22 cellular contexts compared by ENCODE assay signal in the genomic region with DNA sequence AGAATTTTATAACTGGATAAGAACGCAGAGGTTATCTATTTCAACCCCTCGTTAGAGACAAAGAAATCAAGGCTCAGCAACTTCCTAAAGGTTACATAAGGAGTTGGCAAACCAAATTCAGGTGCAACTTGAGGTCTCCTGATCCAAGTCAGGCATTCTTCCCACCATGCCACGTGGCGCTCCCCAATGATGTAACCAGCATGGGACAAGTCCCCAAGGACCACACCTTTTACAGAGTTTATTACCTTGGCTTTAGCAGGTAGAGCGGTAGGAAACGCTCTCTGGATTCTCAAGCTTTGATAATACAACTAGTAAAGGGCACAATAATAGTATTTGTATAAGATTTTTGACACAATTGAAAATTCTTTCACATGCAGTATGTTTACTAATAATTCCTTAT. TPM values are rescaled to one million over a fixed set of nuclear protein-coding genes. Genes with fewer than 3 reads are reported as not detected.
DNase-seq lines count a peak whose midpoint lies in the region; ATAC-seq, FAIRE-seq and TF ChIP-seq lines count a peak whose summit lies in the region.
"Had no signal": no experiment of that assay in that cellular context is flagged by ENCODE, and none has a peak within 500 bp of the region (broad histone marks: within the 10 kb centered on the region; RNA-seq: fewer than 3 reads in every experiment).

No MANE protein-coding gene starts in this region.

- POLR2A ChIA-PET in H1 (lab: Charles Lee; ENCODE audit: partially characterized antibody), result no interaction called here

- H2BK12ac ChIP-seq in H1 (ENCODE audit: low read depth, low read length), result no peak overlapping the region
- no peak overlapping the region for H2BK12ac ChIP-seq in mesenchymal stem cell (ENCODE audit: low read length in 2 of 2)

- H3K36me3 ChIP-seq in H1 (ENCODE audit: control insufficient read depth in 2 of 4, insufficient read depth in 4 of 4, low read length in 3 of 4) (no peaks in the 10 kb centered on the region), mesenchymal stem cell (ENCODE audit: control insufficient read depth in 1 of 2, insufficient read depth in 2 of 2, low read depth in 1 of 2, low read length in 2 of 2) (no peaks in the 10 kb centered on the region)
- H3K36me3 ChIP-seq: BLaER1 treated with 17β-estradiol and CSF1 and Interleukin-3, amounts not matched to agents 10 nM and 100 nM had no signal

- H3K4me1 ChIP-seq in H1 (replicated peaks in 1 of 4; ENCODE audit: control insufficient read depth in 3 of 4, insufficient read depth in 4 of 4, low read length in 3 of 4) (peaks cover 0 to 4% (median 2%) of the 10 kb centered on the region in 4 experiments; a peak in 4 of 7 replicates), mesenchymal stem cell (ENCODE audit: control insufficient read depth, insufficient read depth, low read depth, low read length) (peaks cover 5% of the 10 kb centered on the region)

- no peak overlapping the region for H3K56ac ChIP-seq in H1 (replicated peaks; ENCODE audit: insufficient read length, low read depth, low read length)

- no peak overlapping the region for H3K4me2 ChIP-seq in H1 (ENCODE audit: insufficient read depth in 1 of 2, low read depth in 2 of 2, low read length in 2 of 2)
- no peak overlapping the region for H3K4me2 ChIP-seq in mesenchymal stem cell (ENCODE audit: low read length, poor library complexity, severe bottlenecking)
- H3K4me2 ChIP-seq: BLaER1 treated with 17β-estradiol and CSF1 and Interleukin-3, amounts not matched to agents 10 nM and 100 nM had no signal

- CTCF ChIA-PET in H1 (lab: Charles Lee; ENCODE audit: partially characterized antibody), result interaction anchor here (1.7 to 1.8 kb wide), 2 partner anchors 73 to 82 kb away, joined by 4 to 6 read pairs; no protein-coding TSS in a partner anchor

- no peaks in the 10 kb centered on the region for H3K9me3 ChIP-seq in H1 (ENCODE audit: insufficient read depth in 2 of 2, low read depth in 1 of 2, low read length in 1 of 2)
- no peaks in the 10 kb centered on the region for H3K9me3 ChIP-seq in mesenchymal stem cell (ENCODE audit: control insufficient read depth, low read length)
- H3K9me3 ChIP-seq: BLaER1 treated with 17β-estradiol and CSF1 and Interleukin-3, amounts not matched to agents 10 nM and 100 nM; Caco-2 had no signal

- TF ChIP-seq CTCF in C4-2B (conservative IDR thresholded peaks at IDR 0.05), result no peak
- no peak for TF ChIP-seq CTCF in H1 (IDR thresholded peaks at IDR 0.05; ENCODE audit: control extremely low read depth in 1 of 3, insufficient read depth in 1 of 3, low read depth in 1 of 3, low read length in 3 of 3)

- DNase-seq in DMS79 (lab: John Stamatoyannopoulos, UW), result peak; percentile 24
- DNase-seq in NCI-H69 (lab: John Stamatoyannopoulos, UW), result peak; percentile 85
- DNase-seq in H1 (ENCODE audit: low read depth in 1 of 2, low spot score in 2 of 2), result no peak
- no peak for DNase-seq in activated CD4-positive, CD25-positive, alpha-beta regulatory T cell (lab: John Stamatoyannopoulos, UW)
- no peak for DNase-seq in mesenchymal stem cell
- no peak for DNase-seq in pons (ENCODE audit: low spot score)
- DNase-seq: AML-193; Caco-2; CD8-positive, alpha-beta T cell; H9; KBM-7; MV-4-11; NCI-H1105; NCI-H1436 treated with DMSO at 0.1 percent for 48 hours; NCI-H2029 treated with DMSO at 0.1 percent for 48 hours; NCI-H524 treated with DMSO at 0.1 percent for 48 hours; SIG-M5 had no signal

- H2AFZ ChIP-seq in H1 (ENCODE audit: low read length) (0 out of 2 replicates have a peak overlapping the region, but pooled peaks have one; percentile 14), mesenchymal stem cell (ENCODE audit: low read depth, low read length) (no peak overlapping the region)

- no peak for FAIRE-seq in H1 (lab: Jason Lieb, UNC)
- FAIRE-seq: A204.1 had no signal

- WGBS in H1 (ENCODE audit: extremely low coverage in 1 of 2, insufficient coverage in 1 of 2, insufficient read length in 1 of 2, insufficient replicate concordance in 2 of 2, low coverage in 1 of 2, low lambda C conversion rate in 2 of 2, missing lambda C conversion rate in 1 of 2), 2 experiments, result 90% methylated on average over 6 of the region's 6 CpGs; no CpG with 5 or more reads in 1 of the 2 experiments
- WGBS in mesenchymal stem cell, result 93% methylated on average over 5 of the region's 6 CpGs

- H3K79me1 ChIP-seq in H1 (ENCODE audit: low read depth, low read length) (no peaks in the 10 kb centered on the region), mesenchymal stem cell (replicated peaks; ENCODE audit: low read length, poor library complexity, severe bottlenecking) (no peaks in the 10 kb centered on the region)

- H4K91ac ChIP-seq in H1 (replicated peaks; ENCODE audit: insufficient read length, low read length) (no peak overlapping the region), mesenchymal stem cell (ENCODE audit: low read length) (no peak overlapping the region)

- no peak for TF ChIP-seq EP300 in H1 (IDR thresholded peaks at IDR 0.05; ENCODE audit: borderline replicate concordance in 1 of 2, low read depth in 2 of 2, low read length in 2 of 2)

- no peak overlapping the region for H2BK5ac ChIP-seq in H1 (ENCODE audit: low read depth, low read length)
- H2BK5ac ChIP-seq in mesenchymal stem cell (ENCODE audit: low read depth, low read length, poor library complexity, severe bottlenecking), result no peak overlapping the region

- no peaks in the 10 kb centered on the region for H3K79me2 ChIP-seq in H1 (ENCODE audit: control insufficient read depth in 1 of 2, insufficient read depth in 2 of 2, low read length in 2 of 2)

- TF ChIP-seq POLR2A in H1 (IDR thresholded peaks at IDR 0.05; ENCODE audit: control extremely low read depth in 1 of 2, low read depth in 2 of 2, low read length in 2 of 2), result no peak

- H2AK5ac ChIP-seq in H1 (ENCODE audit: low read depth, low read length), result no peak overlapping the region
- H2AK5ac ChIP-seq in mesenchymal stem cell (ENCODE audit: low read length, severe bottlenecking), result no peak overlapping the region

- H3K23me2 ChIP-seq in H1 (ENCODE audit: low read depth, low read length), result no peaks in the 10 kb centered on the region

- no peak overlapping the region for H3K4me3 ChIP-seq in H1 (ENCODE audit: extremely low read depth in 1 of 4, insufficient read depth in 2 of 4, low read depth in 3 of 4, low read length in 4 of 4)
- H3K4me3 ChIP-seq in mesenchymal stem cell (ENCODE audit: insufficient read depth in 1 of 2, low read depth in 1 of 2, low read length in 2 of 2), result no peak overlapping the region
- H3K4me3 ChIP-seq: BLaER1 treated with 17β-estradiol and CSF1 and Interleukin-3, amounts not matched to agents 10 nM and 100 nM; SK-N-MC had no signal

- H3K4ac ChIP-seq in H1 (replicated peaks; ENCODE audit: insufficient read length, low read depth, low read length) (no peak overlapping the region), mesenchymal stem cell (ENCODE audit: low read depth in 1 of 2, low read length in 2 of 2) (no peak overlapping the region)

- H3K23ac ChIP-seq in H1 (ENCODE audit: insufficient read length) (no peak overlapping the region), mesenchymal stem cell (ENCODE audit: low read length in 2 of 2) (no peak overlapping the region)

- TF ChIP-seq RAD21 in H1 (IDR thresholded peaks at IDR 0.05 in 1 of 2, conservative IDR thresholded peaks at IDR 0.05 in 1 of 2; ENCODE audit: low read depth in 2 of 2, low read length in 2 of 2), result no peak

- no peaks in the 10 kb centered on the region for H3K27me3 ChIP-seq in H1 (replicated peaks in 1 of 4; ENCODE audit: control insufficient read depth in 3 of 4, extremely low read depth in 1 of 4, insufficient read depth in 3 of 4, low read length in 3 of 4)
- no peaks in the 10 kb centered on the region for H3K27me3 ChIP-seq in mesenchymal stem cell (ENCODE audit: control insufficient read depth in 1 of 2, insufficient read depth in 1 of 2, low read length in 2 of 2)
- H3K27me3 ChIP-seq: BLaER1 treated with 17β-estradiol and CSF1 and Interleukin-3, amounts not matched to agents 10 nM and 100 nM had no signal

- H3K18ac ChIP-seq in H1 (ENCODE audit: extremely low read depth, low read length) (no peak overlapping the region), mesenchymal stem cell (ENCODE audit: low read depth in 1 of 2, low read length in 2 of 2) (no peak overlapping the region)

- H2BK15ac ChIP-seq in H1 (ENCODE audit: low read length) (no peak overlapping the region), mesenchymal stem cell (ENCODE audit: low read depth, poor library complexity, severe bottlenecking) (no peak overlapping the region)

- H2BK120ac ChIP-seq in H1 (replicated peaks; ENCODE audit: low read depth, low read length) (no peak overlapping the region), mesenchymal stem cell (ENCODE audit: low read depth, low read length) (no peak overlapping the region)

- no peak for ATAC-seq in GM19467 (IDR thresholded peaks at IDR 0.05; ENCODE audit: unreplicated experiment)
- ATAC-seq: CD8-positive, alpha-beta T cell had no signal

- H3K27ac ChIP-seq in C4-2B, result peak overlapping the region; percentile 34; the same call in 1 of the 2 replicates
- no peak overlapping the region for H3K27ac ChIP-seq in H1 (ENCODE audit: low read depth, low read length)
- H3K27ac ChIP-seq in mesenchymal stem cell (ENCODE audit: low read length, poor library complexity, severe bottlenecking), result no peak overlapping the region
- H3K27ac ChIP-seq: BLaER1 treated with 17β-estradiol and CSF1 and Interleukin-3, amounts not matched to agents 10 nM and 100 nM; SK-N-MC had no signal

- no peak overlapping the region for H3K14ac ChIP-seq in H1 (ENCODE audit: insufficient read length)
- no peak overlapping the region for H3K14ac ChIP-seq in mesenchymal stem cell (ENCODE audit: low read length in 2 of 2)

- no peak overlapping the region for H4K5ac ChIP-seq in H1 (ENCODE audit: insufficient read length, low read depth, low read length)

- H2BK20ac ChIP-seq in H1 (ENCODE audit: low read length), result no peak overlapping the region

- H4K8ac ChIP-seq in H1 (ENCODE audit: extremely low read depth, insufficient read depth, low read length), result no peak overlapping the region
- H4K8ac ChIP-seq in mesenchymal stem cell (ENCODE audit: low read length), result no peak overlapping the region

- no peaks in the 10 kb centered on the region for H4K20me1 ChIP-seq in H1 (replicated peaks in 1 of 2; ENCODE audit: control insufficient read depth in 1 of 2, insufficient read depth in 2 of 2, low read length in 2 of 2)
- H4K20me1 ChIP-seq: BLaER1 treated with 17β-estradiol and CSF1 and Interleukin-3, amounts not matched to agents 10 nM and 100 nM had no signal

- H3K9ac ChIP-seq in H1 (replicated peaks in 1 of 4; ENCODE audit: extremely low read depth in 1 of 4, low read depth in 3 of 4, low read length in 3 of 4), result no peak overlapping the region
- H3K9ac ChIP-seq in mesenchymal stem cell (ENCODE audit: low read length), result no peak overlapping the region
- H3K9ac ChIP-seq: BLaER1 treated with 17β-estradiol and CSF1 and Interleukin-3, amounts not matched to agents 10 nM and 100 nM had no signal

RNA-seq across cellular contexts. Expression of a gene that starts 26.7 kb away (rescaled TPM):
- 22.7 and 23.4 TPM in 2 replicates for total RNA-seq in H1 (2021; fragmentation: NEBNext Ultra II Directional; extraction: Animal tissue kit (Norgen Biotek cat#: 25700))
- 10.7 and 11.2 TPM in 2 replicates for polyA plus RNA-seq in H1 (2011; rRNA removed)
- polyA plus RNA-seq in H1 (2011; cell fraction: cytosol; rRNA removed), result 15.0 TPM
- 14.3 TPM for polyA plus RNA-seq in H1 (2011; cell fraction: nucleus; rRNA removed)
- 11.4 to 22.1 TPM (median 14.0 TPM) in 4 replicates for polyA plus RNA-seq in H1 (2012, experiment 1 of 2)
- polyA plus RNA-seq in H1 (2012, experiment 2 of 2), result 1.6 TPM
- polyA plus RNA-seq in H1 (2013, experiment 1 of 2), result 10.0 TPM
- 9.3 TPM for polyA plus RNA-seq in H1 (2013, experiment 2 of 2)
- polyA minus RNA-seq in H1 (2011; rRNA and poly(A)+ RNA removed), result 30.8 and 33.7 TPM in 2 replicates
- polyA minus RNA-seq in H1 (2011; cell fraction: cytosol; rRNA and poly(A)+ RNA removed), result 9.6 TPM
- polyA minus RNA-seq in H1 (2011; cell fraction: nucleus; rRNA and poly(A)+ RNA removed), result 32.3 TPM
- polyA plus RNA-seq in mesenchymal stem cell (2013, experiment 1 of 2), result 17.4 TPM
- polyA plus RNA-seq in mesenchymal stem cell (2013, experiment 2 of 2), result 19.2 TPM

Comparison
In these comparisons a context has a peak if more than half of its experiments do, and no peak if none do; other contexts are left out.
1. DNase-seq: peak in DMS79 (single experiment) and NCI-H69 (single experiment); none in H1 (0 of 2), activated CD4-positive, CD25-positive, alpha-beta regulatory T cell (0 of 4), mesenchymal stem cell (single experiment) and pons (single experiment).